In the genomic region with DNA sequence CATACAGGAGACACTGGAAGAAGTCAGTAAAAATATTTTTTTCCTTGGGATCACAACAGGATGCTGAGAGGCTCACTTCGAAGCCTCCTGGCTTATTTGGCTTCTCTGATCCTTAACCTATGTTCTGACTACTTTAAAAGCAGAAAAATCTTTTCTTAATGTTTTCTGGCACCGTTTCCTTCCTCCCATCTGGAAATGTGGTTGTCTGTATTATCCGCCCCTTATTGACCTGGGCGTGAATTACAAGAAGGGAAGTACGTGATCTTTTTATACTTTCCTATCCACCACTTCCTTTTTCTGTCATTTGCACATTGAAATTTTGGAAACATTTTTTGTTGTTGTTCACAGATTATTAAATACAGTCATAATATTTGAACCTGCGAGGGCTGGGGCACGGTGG, we compare ENCODE assay signal across 15 cellular contexts.
"Had no signal": no experiment of that assay in that cellular context is flagged by ENCODE, and none has a peak within 500 bp of the region (broad histone marks: within the 10 kb centered on the region; RNA-seq: fewer than 3 reads in every experiment).

No MANE protein-coding gene starts in this region.

- H3K4me3 ChIP-seq: transverse colon, vagina had no signal

- H3K4me1 Mint-ChIP-seq: naive thymus-derived CD8-positive, alpha-beta T cell had no signal

- H3K4me1 ChIP-seq: transverse colon, vagina had no signal

- H3K27ac Mint-ChIP-seq: activated T-helper 1 cell treated with anti-CD3 and anti-CD28 coated beads, Interleukin-12 subunit alpha, Interleukin-12 subunit beta, Interleukin-2, Interleukin-4 antibody, amounts not matched to agents 30 ng/mL and 10 ng/mL and 1 ng/mL, durations not matched to agents 14 hours and 24 hours and 36 hours; naive thymus-derived CD8-positive, alpha-beta T cell had no signal

- H3K4me3 Mint-ChIP-seq: activated T-helper 1 cell treated with anti-CD3 and anti-CD28 coated beads, Interleukin-12 subunit alpha, Interleukin-12 subunit beta, Interleukin-2, Interleukin-4 antibody, amounts not matched to agents 30 ng/mL and 10 ng/mL and 1 ng/mL, durations not matched to agents 14 hours and 24 hours and 36 hours; naive thymus-derived CD8-positive, alpha-beta T cell had no signal

- H3K27me3 ChIP-seq: neutrophil, transverse colon, vagina had no signal

- DNase-seq: anterior cingulate cortex; cerebellar nuclear complex; dermis blood vessel endothelial cell; hippocampal formation; mesenchymal stem cell; naive thymus-derived CD8-positive, alpha-beta T cell; small intestine; stimulated activated CD4-positive, alpha-beta T cell treated with anti-CD3 and anti-CD28 coated beads, Interleukin-4, amount 100 ng/mL, for 4 hours; stimulated activated CD8-positive, alpha-beta memory T cell treated with anti-CD3 and anti-CD28 coated beads, Interleukin-4, amount 100 ng/mL, for 48 hours; stimulated activated naive CD4-positive, alpha-beta T cell treated with Interleukin-2 at 50 U/mL for 16 hours; T-helper 2 cell; transverse colon had no signal

- H3K9me3 ChIP-seq: neutrophil, transverse colon, vagina had no signal

- H3K27ac ChIP-seq: neutrophil, transverse colon, vagina had no signal

- H3K36me3 Mint-ChIP-seq: naive thymus-derived CD8-positive, alpha-beta T cell had no signal

- H3K36me3 ChIP-seq: neutrophil, transverse colon, vagina had no signal

- H3K27me3 Mint-ChIP-seq: naive thymus-derived CD8-positive, alpha-beta T cell had no signal

- ATAC-seq: naive thymus-derived CD8-positive, alpha-beta T cell had no signal
